1 cellular context compared by ENCODE assay signal in the genomic region with DNA sequence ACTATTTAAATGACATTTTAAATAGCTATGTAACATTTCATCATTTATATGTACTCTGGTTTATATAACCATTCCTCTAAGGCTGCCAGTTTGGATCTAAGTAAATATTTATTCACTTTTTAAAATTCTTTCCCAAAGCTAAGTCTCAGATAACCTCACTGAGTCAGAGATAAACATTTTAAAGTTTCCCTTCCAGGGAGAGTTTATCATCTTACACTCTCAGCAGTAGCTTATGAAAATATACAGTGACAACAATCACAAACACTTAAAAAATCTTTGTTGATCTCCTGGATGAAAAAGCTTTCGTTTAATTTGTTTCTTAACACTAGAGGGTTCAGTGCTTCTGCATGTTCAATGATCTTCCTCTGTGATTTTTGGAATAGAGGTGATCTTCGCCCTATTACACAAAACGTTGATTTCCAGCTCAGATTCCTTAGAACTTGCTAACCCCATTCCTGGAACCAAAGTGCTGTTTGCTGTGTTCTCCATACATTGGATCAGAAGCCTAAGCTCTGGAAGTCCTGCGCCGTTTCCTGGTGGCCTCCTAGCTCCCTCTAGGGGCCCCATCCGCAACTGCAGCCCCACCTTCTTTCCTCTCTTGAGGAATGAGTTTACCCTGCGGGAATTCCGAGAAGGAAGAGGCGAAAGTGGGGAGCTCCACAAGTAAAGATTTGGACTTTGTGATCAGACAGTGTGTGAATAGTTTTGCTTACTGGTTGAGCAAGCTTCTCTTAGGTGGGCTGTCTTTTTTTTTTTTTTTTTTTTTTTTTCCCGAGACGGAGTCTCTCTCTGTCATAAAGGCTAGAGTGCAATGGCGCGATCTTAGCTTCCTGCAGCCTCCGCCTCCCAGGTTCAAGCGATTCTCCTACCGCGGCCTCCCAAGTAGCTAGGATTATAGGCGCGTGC.
TF ChIP-seq lines count a peak whose summit lies in the region.

No MANE protein-coding gene starts in this region.

TF ChIP-seq in HepG2, 621 proteins besides CTCF, POLR2A, EP300 and RAD21 (continued from another document and continues in another):
- TF ChIP-seq, protein P1, sequence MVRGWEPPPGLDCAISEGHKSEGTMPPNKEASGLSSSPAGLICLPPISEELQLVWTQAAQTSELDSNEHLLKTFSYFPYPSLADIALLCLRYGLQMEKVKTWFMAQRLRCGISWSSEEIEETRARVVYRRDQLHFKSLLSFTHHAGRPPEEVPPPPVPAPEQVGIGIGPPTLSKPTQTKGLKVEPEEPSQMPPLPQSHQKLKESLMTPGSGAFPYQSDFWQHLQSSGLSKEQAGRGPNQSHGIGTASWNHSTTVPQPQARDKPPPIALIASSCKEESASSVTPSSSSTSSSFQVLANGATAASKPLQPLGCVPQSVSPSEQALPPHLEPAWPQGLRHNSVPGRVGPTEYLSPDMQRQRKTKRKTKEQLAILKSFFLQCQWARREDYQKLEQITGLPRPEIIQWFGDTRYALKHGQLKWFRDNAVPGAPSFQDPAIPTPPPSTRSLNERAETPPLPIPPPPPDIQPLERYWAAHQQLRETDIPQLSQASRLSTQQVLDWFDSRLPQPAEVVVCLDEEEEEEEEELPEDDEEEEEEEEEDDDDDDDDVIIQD (CRISPR knock-in tag; IDR thresholded peaks at IDR 0.05; ENCODE audit: low read depth), result 0 out of 2 replicates have a peak, but pooled peaks have one; percentile 48
- no peak for TF ChIP-seq ZNF207 (IDR thresholded peaks at IDR 0.05; ENCODE audit: borderline replicate concordance)
- TF ChIP-seq THAP11 (CRISPR knock-in tag; IDR thresholded peaks at IDR 0.05), result peak; percentile 44
- no peak for TF ChIP-seq PREB (CRISPR knock-in tag; IDR thresholded peaks at IDR 0.05)
- TF ChIP-seq ZNF101 (CRISPR knock-in tag; IDR thresholded peaks at IDR 0.05; ENCODE audit: borderline replicate concordance, low read depth), result no peak
- TF ChIP-seq, protein P2, sequence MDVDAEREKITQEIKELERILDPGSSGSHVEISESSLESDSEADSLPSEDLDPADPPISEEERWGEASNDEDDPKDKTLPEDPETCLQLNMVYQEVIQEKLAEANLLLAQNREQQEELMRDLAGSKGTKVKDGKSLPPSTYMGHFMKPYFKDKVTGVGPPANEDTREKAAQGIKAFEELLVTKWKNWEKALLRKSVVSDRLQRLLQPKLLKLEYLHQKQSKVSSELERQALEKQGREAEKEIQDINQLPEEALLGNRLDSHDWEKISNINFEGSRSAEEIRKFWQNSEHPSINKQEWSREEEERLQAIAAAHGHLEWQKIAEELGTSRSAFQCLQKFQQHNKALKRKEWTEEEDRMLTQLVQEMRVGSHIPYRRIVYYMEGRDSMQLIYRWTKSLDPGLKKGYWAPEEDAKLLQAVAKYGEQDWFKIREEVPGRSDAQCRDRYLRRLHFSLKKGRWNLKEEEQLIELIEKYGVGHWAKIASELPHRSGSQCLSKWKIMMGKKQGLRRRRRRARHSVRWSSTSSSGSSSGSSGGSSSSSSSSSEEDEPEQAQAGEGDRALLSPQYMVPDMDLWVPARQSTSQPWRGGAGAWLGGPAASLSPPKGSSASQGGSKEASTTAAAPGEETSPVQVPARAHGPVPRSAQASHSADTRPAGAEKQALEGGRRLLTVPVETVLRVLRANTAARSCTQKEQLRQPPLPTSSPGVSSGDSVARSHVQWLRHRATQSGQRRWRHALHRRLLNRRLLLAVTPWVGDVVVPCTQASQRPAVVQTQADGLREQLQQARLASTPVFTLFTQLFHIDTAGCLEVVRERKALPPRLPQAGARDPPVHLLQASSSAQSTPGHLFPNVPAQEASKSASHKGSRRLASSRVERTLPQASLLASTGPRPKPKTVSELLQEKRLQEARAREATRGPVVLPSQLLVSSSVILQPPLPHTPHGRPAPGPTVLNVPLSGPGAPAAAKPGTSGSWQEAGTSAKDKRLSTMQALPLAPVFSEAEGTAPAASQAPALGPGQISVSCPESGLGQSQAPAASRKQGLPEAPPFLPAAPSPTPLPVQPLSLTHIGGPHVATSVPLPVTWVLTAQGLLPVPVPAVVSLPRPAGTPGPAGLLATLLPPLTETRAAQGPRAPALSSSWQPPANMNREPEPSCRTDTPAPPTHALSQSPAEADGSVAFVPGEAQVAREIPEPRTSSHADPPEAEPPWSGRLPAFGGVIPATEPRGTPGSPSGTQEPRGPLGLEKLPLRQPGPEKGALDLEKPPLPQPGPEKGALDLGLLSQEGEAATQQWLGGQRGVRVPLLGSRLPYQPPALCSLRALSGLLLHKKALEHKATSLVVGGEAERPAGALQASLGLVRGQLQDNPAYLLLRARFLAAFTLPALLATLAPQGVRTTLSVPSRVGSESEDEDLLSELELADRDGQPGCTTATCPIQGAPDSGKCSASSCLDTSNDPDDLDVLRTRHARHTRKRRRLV (CRISPR knock-in tag; IDR thresholded peaks at IDR 0.05), result no peak
- TF ChIP-seq SMC3 (IDR thresholded peaks at IDR 0.05; ENCODE audit: low read length), result peak; percentile 73
- TF ChIP-seq ZSCAN9 (CRISPR knock-in tag; IDR thresholded peaks at IDR 0.05; ENCODE audit: borderline replicate concordance), result no peak
- no peak for TF ChIP-seq CBFB (CRISPR knock-in tag; IDR thresholded peaks at IDR 0.05)
- peak; percentile 18; the same call in 1 of the 2 replicates for TF ChIP-seq ZMYM2 (CRISPR knock-in tag; IDR thresholded peaks at IDR 0.05)
- TF ChIP-seq HMGXB4 (CRISPR knock-in tag; IDR thresholded peaks at IDR 0.05; ENCODE audit: borderline replicate concordance in 1 of 2, low read depth in 1 of 2), result peak; percentile 37 to 40; a peak in 1 of 4 replicates
- TF ChIP-seq ZNF224 (CRISPR knock-in tag; IDR thresholded peaks at IDR 0.05), result no peak
- TF ChIP-seq ELF1 (CRISPR knock-in tag; IDR thresholded peaks at IDR 0.05), result peak; percentile 33; the same call in 1 of the 2 replicates
- no peak for TF ChIP-seq KLF13 (CRISPR knock-in tag; IDR thresholded peaks at IDR 0.05)
- TF ChIP-seq ARID5B (CRISPR knock-in tag; IDR thresholded peaks at IDR 0.05), result peak; percentile 46
- TF ChIP-seq ETS1 (CRISPR knock-in tag; IDR thresholded peaks at IDR 0.05), result no peak
- TF ChIP-seq, protein P3, sequence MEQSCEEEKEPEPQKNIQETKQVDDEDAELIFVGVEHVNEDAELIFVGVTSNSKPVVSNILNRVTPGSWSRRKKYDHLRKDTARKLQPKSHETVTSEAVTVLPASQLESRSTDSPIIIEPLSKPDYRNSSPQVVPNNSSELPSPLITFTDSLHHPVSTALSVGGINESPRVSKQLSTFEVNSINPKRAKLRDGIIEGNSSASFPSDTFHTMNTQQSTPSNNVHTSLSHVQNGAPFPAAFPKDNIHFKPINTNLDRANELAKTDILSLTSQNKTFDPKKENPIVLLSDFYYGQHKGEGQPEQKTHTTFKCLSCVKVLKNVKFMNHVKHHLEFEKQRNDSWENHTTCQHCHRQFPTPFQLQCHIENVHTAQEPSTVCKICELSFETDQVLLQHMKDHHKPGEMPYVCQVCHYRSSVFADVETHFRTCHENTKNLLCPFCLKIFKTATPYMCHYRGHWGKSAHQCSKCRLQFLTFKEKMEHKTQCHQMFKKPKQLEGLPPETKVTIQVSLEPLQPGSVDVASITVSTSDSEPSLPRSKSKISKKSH (CRISPR knock-in tag; IDR thresholded peaks at IDR 0.05; ENCODE audit: borderline replicate concordance), result no peak
- TF ChIP-seq SUZ12 (IDR thresholded peaks at IDR 0.05; ENCODE audit: low read depth, low read length), result no peak
- TF ChIP-seq NR3C1 (CRISPR knock-in tag; IDR thresholded peaks at IDR 0.05), result no peak
- no peak for TF ChIP-seq HNF1A (IDR thresholded peaks at IDR 0.05; ENCODE audit: low read depth)
- no peak for TF ChIP-seq HNF1A (CRISPR knock-in tag; IDR thresholded peaks at IDR 0.05; ENCODE audit: borderline replicate concordance)
- 0 out of 2 replicates have a peak, but pooled peaks have one; percentile 25 for TF ChIP-seq PPARG (CRISPR knock-in tag; conservative IDR thresholded peaks at IDR 0.05)
- peak; percentile 48 for TF ChIP-seq HNF4A (CRISPR knock-in tag; IDR thresholded peaks at IDR 0.05)
- peak; percentile 88 for TF ChIP-seq STAG1 (CRISPR knock-in tag; IDR thresholded peaks at IDR 0.05)
